Comparison of ENCODE assay signal across 8 cellular contexts in genomic region chr15:56805466-56806146, GRCh38.
DNase-seq lines count a peak whose midpoint lies in the region; ATAC-seq and TF ChIP-seq lines count a peak whose summit lies in the region.

No MANE protein-coding gene starts in this region.

- DNase-seq in stimulated activated naive CD4-positive, alpha-beta T cell treated with Interleukin-2 at 50 U/mL for 16 hours (lab: John Stamatoyannopoulos, UW) = peak; percentile 22
- DNase-seq in stimulated activated naive CD4-positive, alpha-beta T cell (lab: John Stamatoyannopoulos, UW) = no peak
- DNase-seq in SJSA1 (ENCODE audit: low read depth in 1 of 2, low spot score in 2 of 2) (peak; percentile 68 to 76), fibroblast of pulmonary artery (ENCODE audit: low read depth) (peak; percentile 91)
- DNase-seq in stimulated activated CD8-positive, alpha-beta memory T cell treated with anti-CD3 and anti-CD28 coated beads, Interleukin-4, amount 100 ng/mL, for 48 hours = peak; percentile 32
- no peak for DNase-seq in effector CD8-positive, alpha-beta T cell (lab: John Stamatoyannopoulos, UW)

- H3K4me3 ChIP-seq in SJSA1 (peak overlapping the region; percentile 4), fibroblast of pulmonary artery (replicated peaks; ENCODE audit: low read depth, low read length) (peak overlapping the region; percentile 40)

- ATAC-seq in GM21825 (IDR thresholded peaks at IDR 0.05; ENCODE audit: unreplicated experiment) (no peak), HG03521 (IDR thresholded peaks at IDR 0.05; ENCODE audit: unreplicated experiment) (no peak)

- TF ChIP-seq CTCF in fibroblast of pulmonary artery (IDR thresholded peaks at IDR 0.05; ENCODE audit: low read length, missing control alignments) = no peak

- peaks cover 7% of the 10 kb centered on the region; the same call in 1 of the 2 replicates for H3K9me3 ChIP-seq in SJSA1 (replicated peaks)

- H3K27me3 ChIP-seq in SJSA1 (replicated peaks) = no peaks in the 10 kb centered on the region

- no peaks in the 10 kb centered on the region for H3K36me3 ChIP-seq in SJSA1

- H3K27ac ChIP-seq in SJSA1 = peak overlapping the region; percentile 61

- peaks cover 10% of the 10 kb centered on the region for H3K4me1 ChIP-seq in SJSA1 (replicated peaks)

Comparison
In these comparisons a context has a peak if more than half of its experiments do, and no peak if none do; other contexts are left out.
1. DNase-seq: peak in stimulated activated naive CD4-positive, alpha-beta T cell treated with Interleukin-2 at 50 U/mL for 16 hours (single experiment), SJSA1 (2 of 2), fibroblast of pulmonary artery (single experiment) and stimulated activated CD8-positive, alpha-beta memory T cell treated with anti-CD3 and anti-CD28 coated beads, Interleukin-4, amount 100 ng/mL, for 48 hours (single experiment); none in stimulated activated naive CD4-positive, alpha-beta T cell (0 of 6) and effector CD8-positive, alpha-beta T cell (single experiment).